9 cellular contexts compared by ENCODE assay signal in the genomic region with DNA sequence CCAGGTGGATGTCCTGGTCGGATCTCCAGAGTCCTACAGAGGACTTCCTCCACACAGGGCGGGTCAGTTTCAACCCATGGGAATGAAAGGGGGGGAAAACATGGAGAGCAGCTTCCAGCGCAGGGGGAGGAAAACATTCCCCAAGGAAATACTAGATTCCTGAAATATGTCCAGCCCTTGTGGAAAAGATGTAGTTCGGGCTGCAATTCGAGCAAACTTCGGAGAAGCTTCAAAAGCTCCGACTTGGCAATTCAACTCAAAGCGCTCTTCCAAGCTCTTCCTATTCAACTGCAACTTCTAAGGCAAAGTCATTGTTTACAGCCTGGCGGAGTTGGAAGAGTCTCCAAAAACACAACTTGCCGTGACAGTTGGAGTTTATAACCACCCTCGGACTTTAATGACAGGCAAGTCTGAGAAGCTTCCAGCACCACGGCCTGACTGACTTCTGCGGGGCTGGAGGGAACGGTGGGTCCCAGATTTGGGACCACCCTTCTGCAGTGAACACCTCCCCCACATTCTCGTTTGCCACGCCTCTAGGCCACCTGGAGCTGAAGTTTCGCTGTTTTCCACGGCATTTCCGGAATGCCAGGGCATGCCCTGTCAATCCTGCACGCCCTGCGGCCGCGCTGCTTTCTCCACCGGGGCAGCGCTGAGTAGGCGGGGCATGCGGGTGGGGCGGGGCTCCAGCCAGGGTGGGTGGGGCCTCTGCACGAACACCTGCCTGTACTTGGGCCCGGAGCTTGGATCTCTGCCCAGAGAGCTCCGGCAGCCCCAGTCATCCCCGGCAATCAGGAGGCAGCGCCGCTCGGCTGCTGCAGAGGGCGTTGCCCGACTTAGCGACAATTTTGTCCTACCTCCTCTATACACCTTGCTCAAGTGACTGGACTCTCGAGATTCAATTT. TPM values are rescaled to one million over a fixed set of nuclear protein-coding genes. Genes with fewer than 3 reads are reported as not detected.
DNase-seq lines count a peak whose midpoint lies in the region; ATAC-seq and TF ChIP-seq lines count a peak whose summit lies in the region.
"Had no signal": no experiment of that assay in that cellular context is flagged by ENCODE, and none has a peak within 500 bp of the region (broad histone marks: within the 10 kb centered on the region; RNA-seq: fewer than 3 reads in every experiment).

No MANE protein-coding gene starts in this region.

- POLR2A ChIA-PET in Caco-2 (lab: Charles Lee), result interaction anchor here (0.5 to 1.9 kb wide), 4 partner anchors 9 to 39 kb away, joined by 3 to 6 read pairs (median 4); no protein-coding TSS in a partner anchor

- no peaks in the 10 kb centered on the region for H3K9me3 Mint-ChIP-seq in Caco-2 (ENCODE audit: unreplicated experiment)

- peaks cover 33% of the 10 kb centered on the region for H3K4me1 Mint-ChIP-seq in Caco-2 (ENCODE audit: low read depth, unreplicated experiment)

- H3K4me3 Mint-ChIP-seq in Caco-2 (ENCODE audit: unreplicated experiment), result peak overlapping the region; percentile 90

- WGBS in HUES64, result 22% methylated on average over 38 of the region's 39 CpGs
- 5 to 8% methylated on average over 39 of the region's 39 CpGs for WGBS in aorta, 2 donors

- H3K9me3 ChIP-seq in Caco-2, result no peaks in the 10 kb centered on the region
- H3K9me3 ChIP-seq in HUES64 (ENCODE audit: insufficient read depth, low read depth, low read length), result no peaks in the 10 kb centered on the region
- H3K9me3 ChIP-seq in cardiac muscle cell (ENCODE audit: low read depth), result no peaks in the 10 kb centered on the region
- no peaks in the 10 kb centered on the region for H3K9me3 ChIP-seq in aorta (ENCODE audit: control insufficient read depth, low read length)
- H3K9me3 ChIP-seq: SJSA1 had no signal

- ATAC-seq in GM21515 (IDR thresholded peaks at IDR 0.05; ENCODE audit: unreplicated experiment) (peak; percentile 97), aorta (ENCODE audit: low FRiP score) (peak; percentile 84)

- H3K27ac ChIP-seq in HUES64 (ENCODE audit: low read depth, low read length) (peak overlapping the region; percentile 5; the same call in 1 of the 2 replicates), cardiac muscle cell (no peak overlapping the region), aorta (ENCODE audit: low read depth in 1 of 2, low read length in 2 of 2) (peak overlapping the region in 1 of 2 donors; percentile 76)
- H3K27ac ChIP-seq: SJSA1 had no signal

- H3K36me3 ChIP-seq in Caco-2 (ENCODE audit: control insufficient read depth, insufficient read depth, low read length) (no peaks in the 10 kb centered on the region), HUES64 (ENCODE audit: insufficient read depth, low read length) (no peaks in the 10 kb centered on the region), cardiac muscle cell (no peaks in the 10 kb centered on the region), aorta (ENCODE audit: control insufficient read depth in 1 of 2, insufficient read depth in 2 of 2, low read length in 1 of 2) (no peaks in the 10 kb centered on the region)
- H3K36me3 ChIP-seq: SJSA1 had no signal

- H3K9ac ChIP-seq in HUES64 (ENCODE audit: low read depth, low read length), result no peak overlapping the region

- H3K4me3 ChIP-seq in Caco-2 (ENCODE audit: low read depth, low read length) (peak overlapping the region; percentile 67), HUES64 (ENCODE audit: low read length) (peak overlapping the region; percentile 58), cardiac muscle cell (peak overlapping the region; percentile 2), aorta (ENCODE audit: low read length in 2 of 2) (peak overlapping the region; percentile 27 to 62)
- H3K4me3 ChIP-seq: SJSA1 had no signal

- peak overlapping the region; percentile 79 for H3K27ac Mint-ChIP-seq in Caco-2 (ENCODE audit: unreplicated experiment)

- TF ChIP-seq CTCF in Caco-2 (IDR thresholded peaks at IDR 0.05; ENCODE audit: insufficient read depth in 1 of 2, low read depth in 1 of 2, low read length in 1 of 2, severe bottlenecking in 1 of 2, unreplicated experiment in 1 of 2) (peak; percentile 61 to 97), cardiac muscle cell (IDR thresholded peaks at IDR 0.05; ENCODE audit: low read depth, low read length) (peak; percentile 43)

- H3K4me1 ChIP-seq in Caco-2 (peaks cover 32% of the 10 kb centered on the region), HUES64 (ENCODE audit: insufficient read depth, low read length) (peaks cover 26% of the 10 kb centered on the region; the same call in 1 of the 2 replicates), cardiac muscle cell (ENCODE audit: low read depth) (peaks cover 5% of the 10 kb centered on the region), aorta (ENCODE audit: control insufficient read depth in 1 of 2, insufficient read depth in 2 of 2, low read length in 2 of 2) (peaks cover 0 to 3% of the 10 kb centered on the region in 2 donors)
- H3K4me1 ChIP-seq: SJSA1 had no signal

- H3K27me3 Mint-ChIP-seq in Caco-2 (ENCODE audit: insufficient read depth, unreplicated experiment), result no peaks in the 10 kb centered on the region

- DNase-seq in Caco-2, result peak; percentile 97 to 98
- peak; percentile 63 for DNase-seq in RKO (ENCODE audit: low spot score)
- DNase-seq in activated naive CD4-positive, alpha-beta T cell (lab: John Stamatoyannopoulos, UW), result peak; percentile 30 to 76 (median 54)
- DNase-seq in cardiac muscle cell (ENCODE audit: low read depth in 1 of 2, low spot score in 1 of 2), result peak; percentile 77 to 85
- peak; percentile 85 for DNase-seq in renal cortical epithelial cell (ENCODE audit: low read depth)
- DNase-seq in aorta, result peak; percentile 84 to 91

- TSS peak; percentile 69 for BruUV-seq in Caco-2 (replicated peaks; lab: Mats Ljungman, UMichigan)

- CTCF ChIA-PET in Caco-2 (lab: Charles Lee), result interaction anchor here (0.5 to 2.6 kb wide), 40 partner anchors 8 to 839 kb away, joined by 3 to 25 read pairs (median 4); a partner anchor contains a TSS

- H3K27me3 ChIP-seq in Caco-2 (replicated peaks; ENCODE audit: control insufficient read depth, insufficient read depth, low read length) (no peaks in the 10 kb centered on the region), HUES64 (ENCODE audit: insufficient read depth, low read length) (peaks cover 13% of the 10 kb centered on the region; the same call in 1 of the 2 replicates), cardiac muscle cell (no peaks in the 10 kb centered on the region), aorta (ENCODE audit: control insufficient read depth in 1 of 2, insufficient read depth in 2 of 2, low read length in 1 of 2) (no peaks in the 10 kb centered on the region)
- H3K27me3 ChIP-seq: SJSA1 had no signal

- H3K36me3 Mint-ChIP-seq in Caco-2 (ENCODE audit: insufficient read depth, unreplicated experiment), result peaks cover 10% of the 10 kb centered on the region

- intact Hi-C loops in Caco-2 (cut with micrococcal nuclease; ENCODE audit: unreplicated experiment) (loop anchor here (1.0 to 5.0 kb wide), 6 partner anchors 18 to 356 kb away; a partner anchor contains a TSS), aorta (cut with DNase I) (no loop called here)

RNA-seq across cellular contexts. Expression of a gene that starts 49.0 kb away (rescaled TPM):
- total RNA-seq in Caco-2 (2022), result 1.4 and 2.2 TPM in 2 replicates
- 0.15 TPM for polyA plus RNA-seq in HUES64 (2013, experiment 1 of 2)
- polyA plus RNA-seq in HUES64 (2013, experiment 2 of 2), result 0.06 TPM
- 0.06 and 0.78 TPM in 2 replicates for total RNA-seq in cardiac muscle cell
- 0.92 TPM in 1 of 2 replicates, not detected in the other for polyA plus RNA-seq in cardiac muscle cell
- 69.9 and 130 TPM in 2 replicates for total RNA-seq in renal cortical epithelial cell
- total RNA-seq in aorta, result 10 to 100 TPM; 13.7 to 19.3 TPM
- 10 to 100 TPM in 1 of 2 donors, 1 to 10 TPM in 1; 2.6 to 10.1 TPM for polyA plus RNA-seq in aorta

Comparison
In these comparisons a context has a peak if more than half of its experiments do, and no peak if none do; other contexts are left out.
1. H3K4me3 ChIP-seq: peak in every context shown above with its lines; median percentile 67 in Caco-2; 58 in HUES64; 44 in aorta; 2 in cardiac muscle cell.